ENCODE assay signal across 1 cellular context in genomic region chr5:180097163-180097894, GRCh38.
TF ChIP-seq lines count a peak whose summit lies in the region.

No MANE protein-coding gene starts in this region.

TF ChIP-seq in IMR-90, 13 proteins besides CTCF, POLR2A, EP300 and RAD21 (continued from another document):
- TF ChIP-seq RCOR1 (IDR thresholded peaks at IDR 0.05; ENCODE audit: insufficient replicate concordance, low read length) (no peak), MAFK (IDR thresholded peaks at IDR 0.05; ENCODE audit: low read depth, low read length) (no peak), BHLHE40 (IDR thresholded peaks at IDR 0.05; ENCODE audit: low read depth, low read length) (no peak), FOS (IDR thresholded peaks at IDR 0.05; ENCODE audit: low read depth, low read length) (no peak), RFX5 (IDR thresholded peaks at IDR 0.05; ENCODE audit: low read depth, low read length) (no peak), NFE2L2 (IDR thresholded peaks at IDR 0.05; ENCODE audit: low read depth, low read length) (no peak), USF2 (IDR thresholded peaks at IDR 0.05; ENCODE audit: low read depth, low read length) (no peak)
